ENCODE assay signal across 8 cellular contexts in the genomic region with DNA sequence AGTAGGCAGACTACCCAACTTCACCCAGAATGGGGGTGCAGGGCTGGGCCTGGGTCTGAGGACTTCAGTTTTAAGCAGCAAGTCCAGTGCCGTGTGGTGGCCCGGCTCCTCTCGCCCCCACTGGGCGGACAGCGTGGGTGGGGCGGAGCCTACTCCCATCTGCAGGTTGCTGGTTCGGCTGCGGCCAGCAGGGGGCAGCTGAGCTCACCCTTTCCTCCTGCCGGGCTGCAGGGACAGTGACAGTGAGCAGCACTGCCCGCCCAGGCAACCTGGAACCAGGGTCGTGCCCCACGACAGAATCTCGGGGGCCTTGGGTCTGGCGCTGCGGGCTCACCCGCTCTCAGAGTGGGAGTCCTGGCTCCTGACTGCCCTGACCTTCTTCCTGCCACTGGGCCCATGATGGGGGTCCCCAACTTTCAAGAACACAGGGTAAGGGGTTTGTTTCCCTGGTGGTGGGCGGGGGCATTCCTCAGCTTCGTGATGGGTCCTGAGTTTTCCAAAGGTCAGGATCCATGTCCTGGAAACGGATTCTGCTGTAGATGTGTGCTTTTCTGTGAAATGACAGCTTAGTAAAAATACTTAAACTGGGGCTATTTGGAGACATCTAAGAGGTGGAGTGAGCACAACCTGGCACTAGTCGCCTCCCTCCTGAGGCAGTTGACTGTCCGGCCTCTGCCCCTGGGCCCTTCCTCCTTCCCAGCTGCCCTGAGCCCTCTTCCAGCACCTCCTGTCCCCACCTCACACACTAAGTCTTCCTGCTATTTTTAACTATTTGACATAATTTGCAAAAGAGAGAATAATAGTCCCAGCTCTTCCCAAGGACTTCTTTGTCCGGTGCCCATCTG.
A peak's percentile ranks its signal among the peaks of the same experiment; 100 is the strongest.
DNase-seq lines count a peak whose midpoint lies in the region; ATAC-seq, FAIRE-seq and TF ChIP-seq lines count a peak whose summit lies in the region.

No MANE protein-coding gene starts in this region.

- in situ Hi-C loops in T47D (cut with HindIII; ENCODE audit: low pct_unique_long_range_greater_than_20kb, low sequenced_read_pairs): no loop called here

- peak; percentile 33; the same call in 1 of the 2 replicates for TF ChIP-seq POLR2A in H54 (IDR thresholded peaks at IDR 0.05; ENCODE audit: low read depth, low read length)

- peak overlapping the region; percentile 100 for H3K27ac ChIP-seq in VCaP

- no peak for ATAC-seq in GM21423 (IDR thresholded peaks at IDR 0.05; ENCODE audit: unreplicated experiment)

- peak; percentile 100 for TF ChIP-seq CTCF in VCaP (conservative IDR thresholded peaks at IDR 0.05)

- DNase-seq in DMS79 (lab: John Stamatoyannopoulos, UW) (peak; percentile 57), H54 (ENCODE audit: insufficient read length, low spot score) (peak; percentile 68), NCI-H2029 treated with DMSO at 0.1 percent for 48 hours (lab: John Stamatoyannopoulos, UW) (peak; percentile 62), T47D (ENCODE audit: low read depth in 1 of 2, low spot score in 1 of 2) (peak; percentile 93 to 97), inferior parietal cortex (ENCODE audit: extremely low spot score) (peak; percentile 93)
- DNase-seq in stimulated activated CD4-positive, alpha-beta T cell treated with anti-CD3 and anti-CD28 coated beads, Interleukin-12 subunit alpha, Interleukin-12 subunit beta, amount 100 ng/mL, for 24 hours (ENCODE audit: low read depth in 2 of 2): peak; percentile 79 to 94

- no peak for FAIRE-seq in H54 (lab: Jason Lieb, UNC)
